Comparison of ENCODE assay signal across 9 cellular contexts in genomic region chr10:13315-13635, GRCh38. TPM values are rescaled to one million over a fixed set of nuclear protein-coding genes. Genes with fewer than 3 reads are reported as not detected.
DNase-seq lines count a peak whose midpoint lies in the region; ATAC-seq and TF ChIP-seq lines count a peak whose summit lies in the region.
"Not testable (repeated sequence)": the region's sequence is repeated elsewhere in the genome, so short reads cannot be mapped to it uniquely, and the experiment has no call there.
"Had no signal": no experiment of that assay in that cellular context is flagged by ENCODE, and none has a peak within 500 bp of the region (broad histone marks: within the 10 kb centered on the region; RNA-seq: fewer than 3 reads in every experiment).

No MANE protein-coding gene starts in this region.

- H3K27me3 Mint-ChIP-seq in activated naive CD8-positive, alpha-beta T cell treated with anti-CD3 and anti-CD28 coated beads, Interleukin-2, amount 50 U/mL, for 24 hours, result not testable (repeated sequence)

- H3K9me3 ChIP-seq in right lobe of liver, result not testable (repeated sequence)

- not testable (repeated sequence) for H3K9me3 Mint-ChIP-seq in activated naive CD8-positive, alpha-beta T cell treated with anti-CD3 and anti-CD28 coated beads, Interleukin-2, amount 50 U/mL, for 24 hours

- H3K27ac Mint-ChIP-seq in activated naive CD8-positive, alpha-beta T cell treated with anti-CD3 and anti-CD28 coated beads, Interleukin-2, amount 50 U/mL, for 24 hours, result not testable (repeated sequence)

- H3K36me3 ChIP-seq in right lobe of liver, result not testable (repeated sequence)

- H3K27ac ChIP-seq in right lobe of liver, result not testable (repeated sequence)

- H3K4me3 Mint-ChIP-seq in activated naive CD8-positive, alpha-beta T cell treated with anti-CD3 and anti-CD28 coated beads, Interleukin-2, amount 50 U/mL, for 24 hours, result not testable (repeated sequence)

- not testable (repeated sequence) for DNase-seq in activated naive CD8-positive, alpha-beta T cell treated with anti-CD3 and anti-CD28 coated beads, Interleukin-2, amount 50 U/mL, for 24 hours; left colon; right lobe of liver
- peak; percentile 23 for DNase-seq in posterior vena cava (ENCODE audit: low spot score)

- not testable (repeated sequence) for H3K4me3 ChIP-seq in right lobe of liver

- H3K4me1 Mint-ChIP-seq in activated naive CD8-positive, alpha-beta T cell treated with anti-CD3 and anti-CD28 coated beads, Interleukin-2, amount 50 U/mL, for 24 hours, result not testable (repeated sequence)

- WGBS in right lobe of liver (ENCODE audit: insufficient coverage, low coverage, low lambda C conversion rate, missing lambda C conversion rate), result no CpG with 5 or more reads among the region's 2 CpGs

- not testable (repeated sequence) for TF ChIP-seq CTCF in right lobe of liver (IDR thresholded peaks at IDR 0.05)

- H3K4me1 ChIP-seq in right lobe of liver, result not testable (repeated sequence)

- not testable (repeated sequence) for H3K36me3 Mint-ChIP-seq in activated naive CD8-positive, alpha-beta T cell treated with anti-CD3 and anti-CD28 coated beads, Interleukin-2, amount 50 U/mL, for 24 hours (ENCODE audit: low read depth)

- ATAC-seq in GM21717 (IDR thresholded peaks at IDR 0.05; ENCODE audit: unreplicated experiment) (peak; percentile 33), left colon (peak; percentile 24), right lobe of liver (peak in 3 of 4 donors; percentile 23 to 45 (median 33))
- peak; percentile 15 for ATAC-seq in activated naive CD8-positive, alpha-beta T cell treated with anti-CD3 and anti-CD28 coated beads, Interleukin-2, amount 50 U/mL, for 24 hours

- TF ChIP-seq POLR2A in right lobe of liver (IDR thresholded peaks at IDR 0.05), result not testable (repeated sequence)

- H3K27me3 ChIP-seq in right lobe of liver, result not testable (repeated sequence)

- intact Hi-C loops in left colon (cut with DNase I, micrococcal nuclease); right lobe of liver (cut with DNase I); posterior vena cava (cut with DNase I): not testable (repeated sequence)

RNA-seq across cellular contexts. Expression of gene TUBB8, which starts 35.8 kb away (rescaled TPM):
- total RNA-seq in left colon (under 1 TPM in 1 of 2 donors, not detected in 1; 0.40 TPM), right lobe of liver (not detected), posterior vena cava (not detected)
- total RNA-seq: A172; Calu3; CD4-positive, alpha-beta memory T cell; H4 had no signal
